In genomic region chr11:1391165-1392010, GRCh38 we compare ENCODE assay signal across 10 cellular contexts. TPM values are rescaled to one million over a fixed set of nuclear protein-coding genes. Genes with fewer than 3 reads are reported as not detected.
DNase-seq lines count a peak whose midpoint lies in the region; ATAC-seq and FAIRE-seq lines count a peak whose summit lies in the region.
"Had no signal": no experiment of that assay in that cellular context is flagged by ENCODE, and none has a peak within 500 bp of the region (broad histone marks: within the 10 kb centered on the region; RNA-seq: fewer than 3 reads in every experiment).

No MANE protein-coding gene starts in this region.

- no peak for ATAC-seq in stimulated activated naive CD8-positive, alpha-beta T cell treated with anti-CD3 and anti-CD28 coated beads, Interleukin-15, amount 100 ng/mL, for 72 hours
- no peak for ATAC-seq in HG02678 (IDR thresholded peaks at IDR 0.05; ENCODE audit: unreplicated experiment)

- no peaks in the 10 kb centered on the region for H3K36me3 Mint-ChIP-seq in activated naive CD4-positive, alpha-beta T cell treated with anti-CD3 and anti-CD28 coated beads for 36 hours (ENCODE audit: low read depth)

- peak overlapping the region; percentile 38 for H3K4me3 Mint-ChIP-seq in activated naive CD4-positive, alpha-beta T cell treated with anti-CD3 and anti-CD28 coated beads for 36 hours
- peak overlapping the region; percentile 5 to 44 for H3K4me3 Mint-ChIP-seq in stimulated activated naive CD8-positive, alpha-beta T cell treated with anti-CD3 and anti-CD28 coated beads, Interleukin-15, amount 100 ng/mL, for 72 hours

- DNase-seq in activated naive CD4-positive, alpha-beta T cell treated with anti-CD3 and anti-CD28 coated beads for 36 hours = no peak
- DNase-seq in activated naive CD4-positive, alpha-beta T cell (lab: John Stamatoyannopoulos, UW) = no peak
- peak; percentile 70 for DNase-seq in NCI-H82 (lab: John Stamatoyannopoulos, UW)
- DNase-seq in hypothalamus (lab: John Stamatoyannopoulos, UW) = peak in 32 of 51 donors; percentile 28 to 76 (median 62)
- DNase-seq in stimulated activated naive CD8-positive, alpha-beta T cell treated with anti-CD3 and anti-CD28 coated beads, Interleukin-15, amount 100 ng/mL, for 72 hours = no peak
- DNase-seq in HTR-8/SVneo (ENCODE audit: insufficient read length, low spot score) = no peak
- DNase-seq in activated CD8-positive, alpha-beta memory T cell treated with anti-CD3 and anti-CD28 coated beads, Interleukin-2, amount 50 U/mL, for 4 hours = no peak
- DNase-seq: NCI-H1048 had no signal

- intact Hi-C loops in activated naive CD4-positive, alpha-beta T cell treated with anti-CD3 and anti-CD28 coated beads for 36 hours (cut with micrococcal nuclease) = no loop called here

- no peaks in the 10 kb centered on the region for H3K9me3 Mint-ChIP-seq in activated naive CD4-positive, alpha-beta T cell treated with anti-CD3 and anti-CD28 coated beads for 36 hours
- no peaks in the 10 kb centered on the region for H3K9me3 Mint-ChIP-seq in stimulated activated naive CD8-positive, alpha-beta T cell treated with anti-CD3 and anti-CD28 coated beads, Interleukin-15, amount 100 ng/mL, for 72 hours

- peaks cover 1% of the 10 kb centered on the region for H3K4me1 Mint-ChIP-seq in activated naive CD4-positive, alpha-beta T cell treated with anti-CD3 and anti-CD28 coated beads for 36 hours (ENCODE audit: low read depth)
- H3K4me1 Mint-ChIP-seq in stimulated activated naive CD8-positive, alpha-beta T cell treated with anti-CD3 and anti-CD28 coated beads, Interleukin-15, amount 100 ng/mL, for 72 hours = peaks cover 20% of the 10 kb centered on the region

- H3K27me3 Mint-ChIP-seq in activated naive CD4-positive, alpha-beta T cell treated with anti-CD3 and anti-CD28 coated beads for 36 hours (ENCODE audit: low read depth) = peaks cover 21% of the 10 kb centered on the region
- peaks cover 43% of the 10 kb centered on the region for H3K27me3 Mint-ChIP-seq in stimulated activated naive CD8-positive, alpha-beta T cell treated with anti-CD3 and anti-CD28 coated beads, Interleukin-15, amount 100 ng/mL, for 72 hours

- no peak overlapping the region for H3K27ac Mint-ChIP-seq in activated naive CD4-positive, alpha-beta T cell treated with anti-CD3 and anti-CD28 coated beads for 36 hours
- H3K27ac Mint-ChIP-seq in stimulated activated naive CD8-positive, alpha-beta T cell treated with anti-CD3 and anti-CD28 coated beads, Interleukin-15, amount 100 ng/mL, for 72 hours = no peak overlapping the region

- CTCF ChIA-PET in activated naive CD4-positive, alpha-beta T cell treated with anti-CD3 and anti-CD28 coated beads for 36 hours (lab: Charles Lee) = no interaction called here

- FAIRE-seq in HTR-8/SVneo (lab: Jason Lieb, UNC) = no peak
- FAIRE-seq: bronchial epithelial cell had no signal

RNA-seq across cellular contexts. Expression of gene BRSK2, which starts 1.7 kb away (rescaled TPM):
- total RNA-seq in activated naive CD4-positive, alpha-beta T cell treated with anti-CD3 and anti-CD28 coated beads for 36 hours = under 1 TPM; 0.17 to 0.44 TPM
- total RNA-seq: bronchial epithelial cell had no signal

Comparison
In these comparisons a context has a peak if more than half of its experiments do, and no peak if none do; other contexts are left out.
1. DNase-seq: peak in NCI-H82 (single experiment) and hypothalamus (32 of 51); none in activated naive CD4-positive, alpha-beta T cell treated with anti-CD3 and anti-CD28 coated beads for 36 hours (single experiment), activated naive CD4-positive, alpha-beta T cell (0 of 4), stimulated activated naive CD8-positive, alpha-beta T cell treated with anti-CD3 and anti-CD28 coated beads, Interleukin-15, amount 100 ng/mL, for 72 hours (0 of 2), HTR-8/SVneo (single experiment) and activated CD8-positive, alpha-beta memory T cell treated with anti-CD3 and anti-CD28 coated beads, Interleukin-2, amount 50 U/mL, for 4 hours (single experiment).